ENCODE assay signal across 20 cellular contexts in genomic region chr7:4842302-4843064, GRCh38. TPM values are rescaled to one million over a fixed set of nuclear protein-coding genes. Genes with fewer than 3 reads are reported as not detected.
DNase-seq lines count a peak whose midpoint lies in the region; ATAC-seq and TF ChIP-seq lines count a peak whose summit lies in the region.
"Had no signal": no experiment of that assay in that cellular context is flagged by ENCODE, and none has a peak within 500 bp of the region (broad histone marks: within the 10 kb centered on the region; RNA-seq: fewer than 3 reads in every experiment).

No MANE protein-coding gene starts in this region.

- H2BK20ac ChIP-seq in H9 (ENCODE audit: low read depth, low read length, poor library complexity, severe bottlenecking), result no peak overlapping the region

- H3K4me2 ChIP-seq in H9 (ENCODE audit: insufficient read depth, insufficient read length, low read length) (no peak overlapping the region), osteoblast (ENCODE audit: insufficient read depth, low read length) (no peak overlapping the region)
- H3K4me2 ChIP-seq: GM23338 had no signal

- H2BK12ac ChIP-seq in H9 (ENCODE audit: insufficient read length, low read depth, low read length), result no peak overlapping the region

- H3K79me1 ChIP-seq in H9 (ENCODE audit: insufficient read depth, low read depth, low read length, poor library complexity, severe bottlenecking), result no peaks in the 10 kb centered on the region

- no peak overlapping the region for H4K8ac ChIP-seq in H9 (replicated peaks; ENCODE audit: insufficient read length, low read depth, low read length)

- H2BK15ac ChIP-seq in H9 (ENCODE audit: low read depth, low read length), result no peak overlapping the region

- H3K79me2 ChIP-seq in H9 (ENCODE audit: insufficient read depth, low read length) (no peaks in the 10 kb centered on the region), osteoblast (ENCODE audit: insufficient read depth, low read length) (no peaks in the 10 kb centered on the region)

- TF ChIP-seq CTCF in H9 (conservative IDR thresholded peaks at IDR 0.05), result no peak
- no peak for TF ChIP-seq CTCF in fibroblast of villous mesenchyme (IDR thresholded peaks at IDR 0.05; ENCODE audit: insufficient read depth, low read depth, low read length)
- TF ChIP-seq CTCF in osteoblast (IDR thresholded peaks at IDR 0.05; ENCODE audit: extremely low read depth, low read depth, low read length), result no peak

- peaks cover 2% of the 10 kb centered on the region for H3K27me3 Mint-ChIP-seq in H9 (ENCODE audit: low read depth)

- no peaks in the 10 kb centered on the region for H3K36me3 ChIP-seq in osteoblast (ENCODE audit: insufficient read depth, low read length)
- H3K36me3 ChIP-seq: gastrocnemius medialis had no signal

- H4K5ac ChIP-seq in H9 (ENCODE audit: insufficient read length, low read depth, low read length), result no peak overlapping the region

- H2AFZ ChIP-seq in H9 (ENCODE audit: low read length) (no peak overlapping the region), osteoblast (ENCODE audit: low read length) (peak overlapping the region; percentile 50)
- H2AFZ ChIP-seq: GM23338 had no signal

- H3K23me2 ChIP-seq in H9 (ENCODE audit: insufficient read length, low read depth, low read length, poor library complexity, severe bottlenecking), result no peaks in the 10 kb centered on the region

- H3K4ac ChIP-seq in H9 (ENCODE audit: low read depth, low read length), result no peak overlapping the region

- no peak overlapping the region for H3K18ac ChIP-seq in H9 (ENCODE audit: insufficient read length, low read depth, low read length)

- no peak overlapping the region for H2BK120ac ChIP-seq in H9 (ENCODE audit: low read depth, low read length, poor library complexity, severe bottlenecking)

- peaks cover 0 to 9% of the 10 kb centered on the region in 2 experiments; a peak in 3 of 4 replicates for H3K4me1 Mint-ChIP-seq in H9

- H3K27me3 ChIP-seq in H9 (ENCODE audit: insufficient read depth, low read length) (no peaks in the 10 kb centered on the region), osteoblast (ENCODE audit: insufficient read depth, low read length) (no peaks in the 10 kb centered on the region)
- H3K27me3 ChIP-seq: gastrocnemius medialis had no signal

- no peak overlapping the region for H3T11ph ChIP-seq in H9 (ENCODE audit: low read length)

- H4K20me1 ChIP-seq in H9 (ENCODE audit: control insufficient read depth, insufficient read depth, insufficient read length) (no peaks in the 10 kb centered on the region), osteoblast (ENCODE audit: insufficient read depth, low read length) (no peaks in the 10 kb centered on the region)

- peak overlapping the region; percentile 56; the same call in 1 of the 2 replicates for H3K14ac ChIP-seq in H9 (ENCODE audit: insufficient read depth, low read length)

- H3K9me3 ChIP-seq in H9 (ENCODE audit: control insufficient read depth, low read depth, low read length), result no peaks in the 10 kb centered on the region
- no peaks in the 10 kb centered on the region for H3K9me3 ChIP-seq in osteoblast (ENCODE audit: low read depth, low read length)
- H3K9me3 ChIP-seq: gastrocnemius medialis had no signal

- H3K4me3 Mint-ChIP-seq in H9, result no peak overlapping the region; a peak in 1 of 5 replicates
- H3K4me3 Mint-ChIP-seq: CD4-positive, CD25-positive, alpha-beta regulatory T cell; GM23338 had no signal

- DNase-seq in H9, result no peak
- peak; percentile 55 for DNase-seq in fibroblast of villous mesenchyme (ENCODE audit: low read depth)
- DNase-seq in left lobe of liver (ENCODE audit: low spot score), result peak; percentile 4
- no peak for DNase-seq in osteoblast (ENCODE audit: insufficient read length, low spot score, missing footprints)
- DNase-seq in stimulated activated naive CD4-positive, alpha-beta T cell (lab: John Stamatoyannopoulos, UW), result no peak
- no peak for DNase-seq in inferior parietal cortex (ENCODE audit: extremely low spot score)
- DNase-seq: activated CD4-positive, alpha-beta T cell treated with anti-CD3 and anti-CD28 coated beads for 1 hour; anterior cingulate cortex; CD4-positive, CD25-positive, alpha-beta regulatory T cell; gastrocnemius medialis; MV-4-11; NCI-H1930; NCI-H510A treated with DMSO at 0.1 percent for 48 hours; SIG-M5; stimulated activated naive CD8-positive, alpha-beta T cell treated with anti-CD3 and anti-CD28 coated beads, Interleukin-15, Interleukin-2, amounts not matched to agents 100 U/mL and 50 U/mL, for 24 hours had no signal

- H3K4me1 ChIP-seq in H9 (ENCODE audit: insufficient read depth, low read length) (no peaks in the 10 kb centered on the region), osteoblast (ENCODE audit: insufficient read depth, low read length) (no peaks in the 10 kb centered on the region)
- H3K4me1 ChIP-seq: gastrocnemius medialis had no signal

- H3K27ac Mint-ChIP-seq in H9, result no peak overlapping the region; a peak in 2 of 7 replicates
- H3K27ac Mint-ChIP-seq: CD4-positive, CD25-positive, alpha-beta regulatory T cell; GM23338 had no signal

- no peak overlapping the region for H3K23ac ChIP-seq in H9 (ENCODE audit: insufficient read length, low read depth, low read length)

- H3K56ac ChIP-seq in H9 (ENCODE audit: insufficient read length, low read depth, low read length), result no peak overlapping the region

- no peaks in the 10 kb centered on the region for H3K36me3 Mint-ChIP-seq in H9 (ENCODE audit: insufficient read depth in 1 of 3, low read depth in 3 of 3)
- H3K36me3 Mint-ChIP-seq: CD4-positive, CD25-positive, alpha-beta regulatory T cell had no signal

- H2AK5ac ChIP-seq in H9 (ENCODE audit: insufficient read length, low read length), result no peak overlapping the region

- no peak overlapping the region for H4K91ac ChIP-seq in H9 (ENCODE audit: insufficient read length, low read depth, low read length)

- no CpG with 5 or more reads among the region's 23 CpGs for WGBS in H9 (ENCODE audit: extremely low coverage, insufficient read length, low lambda C conversion rate)

- H3K9ac ChIP-seq in H9 (ENCODE audit: extremely low read depth, insufficient read length, low read length), result no peak overlapping the region

- H3K9me3 Mint-ChIP-seq in H9, result no peaks in the 10 kb centered on the region
- H3K9me3 Mint-ChIP-seq: CD4-positive, CD25-positive, alpha-beta regulatory T cell; GM23338 had no signal

- H3K4me3 ChIP-seq in fibroblast of villous mesenchyme (ENCODE audit: low read depth, low read length) (no peak overlapping the region), osteoblast (ENCODE audit: insufficient read depth, low read length) (no peak overlapping the region)
- H3K4me3 ChIP-seq: gastrocnemius medialis, GM23338, K562 had no signal

- peak; percentile 30 for ATAC-seq in left lobe of liver
- no peak for ATAC-seq in GM18858 (IDR thresholded peaks at IDR 0.05; ENCODE audit: unreplicated experiment)
- no peak for ATAC-seq in GM19035 (IDR thresholded peaks at IDR 0.05; ENCODE audit: unreplicated experiment)
- ATAC-seq: gastrocnemius medialis; GM23338; K562; stimulated activated naive CD8-positive, alpha-beta T cell treated with anti-CD3 and anti-CD28 coated beads, Interleukin-15, Interleukin-2, amounts not matched to agents 100 U/mL and 50 U/mL, for 24 hours had no signal

- no peak overlapping the region for H3K27ac ChIP-seq in H9 (ENCODE audit: insufficient read length, low read depth, low read length)
- H3K27ac ChIP-seq in osteoblast (ENCODE audit: low read depth, low read length), result no peak overlapping the region
- H3K27ac ChIP-seq: gastrocnemius medialis had no signal

- H2BK5ac ChIP-seq in H9 (ENCODE audit: insufficient read length, low read length), result no peak overlapping the region

RNA-seq across cellular contexts. Expression of gene PAPOLB, which starts 19.3 kb away (rescaled TPM):
- total RNA-seq in H9 (2021), result 0.04 and 0.13 TPM in 2 replicates
- under 0.01 TPM in 1 of 2 replicates, not detected in the other for total RNA-seq in fibroblast of villous mesenchyme
- total RNA-seq in left lobe of liver, result not detected
- total RNA-seq in osteoblast, result under 0.01 and 0.36 TPM in 2 replicates
- total RNA-seq: CD4-positive, CD25-positive, alpha-beta regulatory T cell; T-helper 2 cell treated with Interferon-gamma antibody and Interleukin-4, amounts not matched to agents 100 ng/mL and 5 ng/mL, for 36 hours had no signal

RNA-seq across cellular contexts. Expression of gene RADIL, which starts 41.0 kb away (rescaled TPM):
- total RNA-seq in H9 (2021) (3.5 and 4.7 TPM in 2 replicates), fibroblast of villous mesenchyme (under 0.01 and 0.32 TPM in 2 replicates), left lobe of liver (0.40 TPM), osteoblast (0.29 and 1.1 TPM in 2 replicates)
- total RNA-seq: CD4-positive, CD25-positive, alpha-beta regulatory T cell had no signal

Comparison
In these comparisons a context has a peak if more than half of its experiments do, and no peak if none do; other contexts are left out.
1. DNase-seq: peak in fibroblast of villous mesenchyme (single experiment) and left lobe of liver (single experiment); none in H9 (single experiment), osteoblast (single experiment), stimulated activated naive CD4-positive, alpha-beta T cell (0 of 6) and inferior parietal cortex (single experiment).